ENCODE assay signal across 8 cellular contexts in the genomic region with DNA sequence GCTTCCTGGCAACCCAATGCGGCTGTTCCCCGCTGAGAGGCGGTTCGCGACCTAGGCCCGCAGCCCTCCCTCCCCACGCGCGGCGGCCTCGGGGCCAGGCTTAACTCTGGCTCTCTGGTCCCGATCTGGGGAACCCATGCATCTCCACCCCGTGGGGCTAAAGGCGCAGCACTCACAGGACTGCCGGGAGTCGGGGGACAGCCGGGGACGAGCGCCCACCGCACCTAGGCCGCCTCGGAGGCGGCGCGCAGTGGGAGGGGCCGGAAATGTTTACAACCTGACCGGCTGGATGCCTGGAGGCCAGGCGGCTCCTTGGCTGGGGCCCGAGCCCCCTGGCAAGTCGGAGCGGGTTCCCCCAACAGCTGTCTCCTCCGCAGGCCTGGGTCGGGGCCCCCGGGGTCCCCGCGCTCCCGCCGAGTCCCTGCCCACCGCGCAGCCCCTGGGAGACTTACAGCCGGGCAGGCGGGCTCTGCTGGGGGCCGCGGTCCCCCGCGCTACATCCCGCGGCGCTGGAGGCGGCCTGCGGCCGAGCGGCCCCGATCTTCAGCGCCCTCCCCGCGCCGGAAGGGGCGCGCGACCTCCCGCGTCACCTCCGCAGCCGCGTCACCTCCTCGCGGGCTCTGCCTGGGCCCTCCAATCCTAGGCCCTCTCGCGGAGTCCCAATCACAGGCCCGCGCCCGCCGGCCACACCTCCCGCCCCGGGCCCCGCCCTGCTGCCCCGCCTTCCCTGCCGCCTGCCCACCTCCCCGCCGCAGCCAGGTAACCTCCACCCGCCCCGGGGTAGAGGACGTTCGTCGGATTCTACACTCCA. TPM values are rescaled to one million over a fixed set of nuclear protein-coding genes. Genes with fewer than 3 reads are reported as not detected.
DNase-seq lines count a peak whose midpoint lies in the region; ATAC-seq and TF ChIP-seq lines count a peak whose summit lies in the region.

A gene with protein sequence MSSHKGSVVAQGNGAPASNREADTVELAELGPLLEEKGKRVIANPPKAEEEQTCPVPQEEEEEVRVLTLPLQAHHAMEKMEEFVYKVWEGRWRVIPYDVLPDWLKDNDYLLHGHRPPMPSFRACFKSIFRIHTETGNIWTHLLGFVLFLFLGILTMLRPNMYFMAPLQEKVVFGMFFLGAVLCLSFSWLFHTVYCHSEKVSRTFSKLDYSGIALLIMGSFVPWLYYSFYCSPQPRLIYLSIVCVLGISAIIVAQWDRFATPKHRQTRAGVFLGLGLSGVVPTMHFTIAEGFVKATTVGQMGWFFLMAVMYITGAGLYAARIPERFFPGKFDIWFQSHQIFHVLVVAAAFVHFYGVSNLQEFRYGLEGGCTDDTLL (minus strand): TSS at position 580 of the 811 bp plus-strand sequence. CDS start 7,242 bp downstream, outside the sequence.

- ATAC-seq in GM19035 (IDR thresholded peaks at IDR 0.05; ENCODE audit: unreplicated experiment) (peak; percentile 97), HG03342 (IDR thresholded peaks at IDR 0.05; ENCODE audit: unreplicated experiment) (peak; percentile 95)
- peak; percentile 100 for ATAC-seq in activated CD4-positive, alpha-beta T cell treated with anti-CD3 and anti-CD28 coated beads for 36 hours

- TF ChIP-seq CTCF in chondrocyte (IDR thresholded peaks at IDR 0.05) = peak; percentile 34

- peaks cover 7% of the 10 kb centered on the region for H3K36me3 Mint-ChIP-seq in activated CD4-positive, alpha-beta T cell treated with anti-CD3 and anti-CD28 coated beads for 36 hours (ENCODE audit: low read depth)
- H3K36me3 Mint-ChIP-seq in chondrocyte (ENCODE audit: low read depth) = peaks cover 4% of the 10 kb centered on the region

- H3K4me3 Mint-ChIP-seq in activated CD4-positive, alpha-beta T cell treated with anti-CD3 and anti-CD28 coated beads for 36 hours = peak within 1 kb of the TSS; percentile 83
- H3K4me3 Mint-ChIP-seq in chondrocyte (ENCODE audit: unreplicated experiment) = peak within 1 kb of the TSS; percentile 78

- DNase-seq in Ammon's horn (ENCODE audit: low spot score) (peak; percentile 95), NCI-H446 (lab: John Stamatoyannopoulos, UW) (peak; percentile 56 to 90), chondrocyte (ENCODE audit: low spot score) (peak; percentile 95), kidney glomerular epithelial cell (lab: John Stamatoyannopoulos, UW) (peak; percentile 73)
- DNase-seq in activated CD4-positive, alpha-beta T cell treated with anti-CD3 and anti-CD28 coated beads for 36 hours = peak; percentile 96
- peak; percentile 84 to 95 for DNase-seq in stimulated activated CD4-positive, alpha-beta T cell treated with anti-CD3 and anti-CD28 coated beads, Interleukin-1b, Interleukin-23, amount 100 ng/mL, for 1 hour (ENCODE audit: low read depth in 2 of 2)

- POLR2A ChIA-PET in activated CD4-positive, alpha-beta T cell treated with anti-CD3 and anti-CD28 coated beads for 36 hours (lab: Charles Lee) = no interaction called here

- H3K4me1 Mint-ChIP-seq in activated CD4-positive, alpha-beta T cell treated with anti-CD3 and anti-CD28 coated beads for 36 hours = peaks cover 46% of the 10 kb centered on the region
- peaks cover 31% of the 10 kb centered on the region for H3K4me1 Mint-ChIP-seq in chondrocyte (ENCODE audit: low read depth)

- H3K27me3 Mint-ChIP-seq in activated CD4-positive, alpha-beta T cell treated with anti-CD3 and anti-CD28 coated beads for 36 hours = no peaks in the 10 kb centered on the region
- no peaks in the 10 kb centered on the region for H3K27me3 Mint-ChIP-seq in chondrocyte (ENCODE audit: low read depth)

- intact Hi-C loops in activated CD4-positive, alpha-beta T cell treated with anti-CD3 and anti-CD28 coated beads for 36 hours (cut with DNase I, micrococcal nuclease) = loop anchor here (1.0 to 5.0 kb wide), 10 partner anchors 9 to 609 kb away; a partner anchor contains a TSS

- peak within 1 kb of the TSS; percentile 82 for H3K27ac Mint-ChIP-seq in activated CD4-positive, alpha-beta T cell treated with anti-CD3 and anti-CD28 coated beads for 36 hours
- H3K27ac Mint-ChIP-seq in chondrocyte (ENCODE audit: unreplicated experiment) = peak within 1 kb of the TSS; percentile 79

- CTCF ChIA-PET in activated CD4-positive, alpha-beta T cell treated with anti-CD3 and anti-CD28 coated beads for 36 hours (lab: Charles Lee) = no interaction called here

- no peaks in the 10 kb centered on the region for H3K9me3 Mint-ChIP-seq in activated CD4-positive, alpha-beta T cell treated with anti-CD3 and anti-CD28 coated beads for 36 hours (ENCODE audit: low read depth)
- H3K9me3 Mint-ChIP-seq in chondrocyte (ENCODE audit: low read depth) = no peaks in the 10 kb centered on the region

RNA-seq across cellular contexts. Expression of the gene that starts here (rescaled TPM):
- total RNA-seq in activated CD4-positive, alpha-beta T cell treated with anti-CD3 and anti-CD28 coated beads for 36 hours = 10 to 100 TPM; 65.4 to 85.1 TPM
- total RNA-seq in chondrocyte = 69.3 to 73.9 TPM (median 73.7 TPM) in 3 replicates

Comparison
In these comparisons a context has a peak if more than half of its experiments do, and no peak if none do; other contexts are left out.
1. Peak in every context shown above with its lines: DNase-seq and ATAC-seq.